Comparison of ENCODE assay signal across 8 cellular contexts in genomic region chr7:42238709-42239395, GRCh38. TPM values are rescaled to one million over a fixed set of nuclear protein-coding genes. Genes with fewer than 3 reads are reported as not detected.
DNase-seq lines count a peak whose midpoint lies in the region; ATAC-seq and TF ChIP-seq lines count a peak whose summit lies in the region.

No MANE protein-coding gene starts in this region.

- 17% methylated on average over 13 of the region's 15 CpGs for WGBS in mesenchymal stem cell

- peak overlapping the region; percentile 92 for H3K4me2 ChIP-seq in mesenchymal stem cell (ENCODE audit: low read length, poor library complexity, severe bottlenecking)

- H3K27me3 ChIP-seq in right atrium auricular region (no peaks in the 10 kb centered on the region), mesenchymal stem cell (ENCODE audit: control insufficient read depth in 1 of 2, insufficient read depth in 1 of 2, low read length in 2 of 2) (no peaks in the 10 kb centered on the region), uterus (no peaks in the 10 kb centered on the region)

- no peak overlapping the region for H2BK120ac ChIP-seq in mesenchymal stem cell (ENCODE audit: low read depth, low read length)

- intact Hi-C loops in Right ventricle myocardium inferior (cut with DNase I) = loop anchor here (5.0 to 10.0 kb wide), 2 partner anchors 142 to 254 kb away; no protein-coding TSS in a partner anchor
- intact Hi-C loops in uterus (cut with DNase I; ENCODE audit: low total_unique reads) = no loop called here

- no peaks in the 10 kb centered on the region for H3K27me3 Mint-ChIP-seq in chondrocyte (ENCODE audit: low read depth)

- H3K4me1 Mint-ChIP-seq in chondrocyte (ENCODE audit: low read depth) = peaks cover 35% of the 10 kb centered on the region

- peak in 1 of 2 donors; percentile 8 for TF ChIP-seq POLR2A in uterus (IDR thresholded peaks at IDR 0.05)

- ATAC-seq in Right ventricle myocardium inferior (no peak), GM21723 (IDR thresholded peaks at IDR 0.05; ENCODE audit: unreplicated experiment) (no peak), HG03439 (IDR thresholded peaks at IDR 0.05; ENCODE audit: unreplicated experiment) (no peak)

- no peak overlapping the region for H2AFZ ChIP-seq in mesenchymal stem cell (ENCODE audit: low read depth, low read length)

- H4K8ac ChIP-seq in mesenchymal stem cell (ENCODE audit: low read length) = peak overlapping the region; percentile 77

- no peak overlapping the region for H4K91ac ChIP-seq in mesenchymal stem cell (ENCODE audit: low read length)

- no peak overlapping the region for H3K14ac ChIP-seq in mesenchymal stem cell (ENCODE audit: low read length in 2 of 2)

- H3K36me3 Mint-ChIP-seq in chondrocyte (ENCODE audit: low read depth) = no peaks in the 10 kb centered on the region

- H3K4ac ChIP-seq in mesenchymal stem cell (ENCODE audit: low read depth in 1 of 2, low read length in 2 of 2) = no peak overlapping the region

- H3K4me1 ChIP-seq in right atrium auricular region (peaks cover 0 to 8% of the 10 kb centered on the region in 2 donors), mesenchymal stem cell (ENCODE audit: control insufficient read depth, insufficient read depth, low read depth, low read length) (peaks cover 10% of the 10 kb centered on the region), uterus (peaks cover 4 to 7% of the 10 kb centered on the region in 2 donors)

- H3K36me3 ChIP-seq in right atrium auricular region (no peaks in the 10 kb centered on the region), mesenchymal stem cell (ENCODE audit: control insufficient read depth in 1 of 2, insufficient read depth in 2 of 2, low read depth in 1 of 2, low read length in 2 of 2) (no peaks in the 10 kb centered on the region), uterus (no peaks in the 10 kb centered on the region)

- peak overlapping the region; percentile 70 for H3K4me3 Mint-ChIP-seq in chondrocyte (ENCODE audit: unreplicated experiment)

- H3K4me3 ChIP-seq in right atrium auricular region = no peak overlapping the region
- H3K4me3 ChIP-seq in mesenchymal stem cell (ENCODE audit: insufficient read depth in 1 of 2, low read depth in 1 of 2, low read length in 2 of 2) = peak overlapping the region in 1 of 2 experiments; percentile 58
- H3K4me3 ChIP-seq in uterus = no peak overlapping the region

- no peak overlapping the region for H2AK5ac ChIP-seq in mesenchymal stem cell (ENCODE audit: low read length, severe bottlenecking)

- peak overlapping the region in 1 of 2 experiments; percentile 81 for H2BK12ac ChIP-seq in mesenchymal stem cell (ENCODE audit: low read length in 2 of 2)

- H2BK15ac ChIP-seq in mesenchymal stem cell (ENCODE audit: low read depth, poor library complexity, severe bottlenecking) = no peak overlapping the region

- peak overlapping the region in 1 of 2 experiments; percentile 94 for H3K18ac ChIP-seq in mesenchymal stem cell (ENCODE audit: low read depth in 1 of 2, low read length in 2 of 2)

- H3K27ac ChIP-seq in right atrium auricular region (peak overlapping the region; percentile 73 to 91), mesenchymal stem cell (ENCODE audit: low read length, poor library complexity, severe bottlenecking) (peak overlapping the region; percentile 79), uterus (peak overlapping the region; percentile 95 to 99)

- H2BK5ac ChIP-seq in mesenchymal stem cell (ENCODE audit: low read depth, low read length, poor library complexity, severe bottlenecking) = no peak overlapping the region

- H3K9me3 Mint-ChIP-seq in chondrocyte (ENCODE audit: low read depth) = no peaks in the 10 kb centered on the region

- H3K9ac ChIP-seq in mesenchymal stem cell (ENCODE audit: low read length) = peak overlapping the region; percentile 83

- no peak for DNase-seq in right atrium auricular region (ENCODE audit: low spot score)
- no peak for DNase-seq in Right ventricle myocardium inferior (ENCODE audit: missing footprints)
- no peak for DNase-seq in chondrocyte (ENCODE audit: low spot score)
- peak; percentile 86 for DNase-seq in mesenchymal stem cell
- peak; percentile 70 to 84 for DNase-seq in uterus
- DNase-seq in NCI-H2196 (lab: John Stamatoyannopoulos, UW; ENCODE audit: unreplicated experiment) = no peak

- no peak overlapping the region for H3K23ac ChIP-seq in mesenchymal stem cell (ENCODE audit: low read length in 2 of 2)

- no peaks in the 10 kb centered on the region for H3K9me3 ChIP-seq in right atrium auricular region
- no peaks in the 10 kb centered on the region for H3K9me3 ChIP-seq in mesenchymal stem cell (ENCODE audit: control insufficient read depth, low read length)
- no peaks in the 10 kb centered on the region for H3K9me3 ChIP-seq in uterus

- H3K27ac Mint-ChIP-seq in chondrocyte (ENCODE audit: unreplicated experiment) = peak overlapping the region; percentile 88

- H3K79me1 ChIP-seq in mesenchymal stem cell (replicated peaks; ENCODE audit: low read length, poor library complexity, severe bottlenecking) = peaks cover 7% of the 10 kb centered on the region

- TF ChIP-seq CTCF in right atrium auricular region (IDR thresholded peaks at IDR 0.05) (no peak), chondrocyte (IDR thresholded peaks at IDR 0.05) (no peak), uterus (IDR thresholded peaks at IDR 0.05) (no peak)

RNA-seq across cellular contexts. Expression of gene GLI3, which starts 1.8 kb away (rescaled TPM):
- total RNA-seq in right atrium auricular region = 1 to 10 TPM; 1.5 to 2.0 TPM
- 3.9 TPM for total RNA-seq in Right ventricle myocardium inferior
- 11.7 to 37.8 TPM (median 12.1 TPM) in 3 replicates for total RNA-seq in chondrocyte
- polyA plus RNA-seq in mesenchymal stem cell (2013, experiment 1 of 2) = 10.2 TPM
- 10.0 TPM for polyA plus RNA-seq in mesenchymal stem cell (2013, experiment 2 of 2)
- 100 to 1,000 TPM in 1 of 4 donors, 10 to 100 TPM in 3; 16.5 to 105 (median 22.6) TPM for total RNA-seq in uterus

Comparison
In these comparisons a context has a peak if more than half of its experiments do, and no peak if none do; other contexts are left out.
1. DNase-seq: peak in mesenchymal stem cell (single experiment) and uterus (2 of 2); none in right atrium auricular region (single experiment), Right ventricle myocardium inferior (single experiment), chondrocyte (single experiment) and NCI-H2196 (single experiment).
2. Peak in every context shown above with its lines, with median percentiles within 50 percentile points of each other: H3K27ac ChIP-seq.